Comparison of ENCODE assay signal across 26 cellular contexts in the genomic region with DNA sequence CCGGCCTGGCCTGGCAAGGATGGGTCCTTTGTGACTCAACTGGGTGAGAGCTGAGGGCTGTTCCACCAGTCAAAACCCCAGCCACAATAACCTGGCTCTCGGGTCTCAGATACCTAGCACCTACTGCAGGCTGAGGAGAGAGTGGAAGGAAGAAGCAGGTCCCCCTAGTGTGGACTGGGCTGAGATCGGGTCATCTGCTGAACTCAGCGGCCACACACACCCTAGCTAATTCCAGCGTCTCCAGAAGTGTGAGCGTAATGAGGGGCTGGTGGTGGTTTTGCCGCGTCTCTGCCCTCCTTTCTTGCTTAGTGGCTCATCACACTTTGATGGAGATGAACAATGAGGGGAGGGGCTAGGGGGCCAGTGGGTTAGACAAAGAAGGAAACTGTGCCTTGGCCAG.
"Had no signal": no experiment of that assay in that cellular context is flagged by ENCODE, and none has a peak within 500 bp of the region (broad histone marks: within the 10 kb centered on the region; RNA-seq: fewer than 3 reads in every experiment).

No MANE protein-coding gene starts in this region.

- H3K27ac Mint-ChIP-seq: mesothelial cell of epicardium; naive B cell; natural killer cell; nephron progenitor cell; stimulated activated naive B cell treated with anti-CD40 and anti-IgM and Interleukin-4, amounts not matched to agents 10 μg/mL and 1 μg/mL and 100 μg/mL, for 72 hours had no signal

- H3K36me3 ChIP-seq: heart right ventricle, left ventricle myocardium inferior, pancreas, right atrium auricular region, right lobe of liver, stomach, thoracic aorta, tibial artery, upper lobe of right lung had no signal

- H3K4me1 ChIP-seq: heart right ventricle, left ventricle myocardium inferior, psoas muscle, right atrium auricular region, tibial artery, upper lobe of right lung had no signal

- H3K4me3 Mint-ChIP-seq: mesothelial cell of epicardium; naive B cell; natural killer cell; nephron progenitor cell; stimulated activated naive B cell treated with anti-CD40 and anti-IgM and Interleukin-4, amounts not matched to agents 10 μg/mL and 1 μg/mL and 100 μg/mL, for 72 hours had no signal

- H3K9me3 Mint-ChIP-seq: mesothelial cell of epicardium; nephron progenitor cell; stimulated activated naive B cell treated with anti-CD40 and anti-IgM and Interleukin-4, amounts not matched to agents 10 μg/mL and 1 μg/mL and 100 μg/mL, for 72 hours had no signal

- H3K4me2 ChIP-seq: hepatocyte had no signal

- H3K4me3 ChIP-seq: heart right ventricle, hepatocyte, left ventricle myocardium inferior, lung, pancreas, psoas muscle, right atrium auricular region, right lobe of liver, stomach, thoracic aorta, tibial artery, upper lobe of right lung had no signal

- H3K4me1 Mint-ChIP-seq: mesothelial cell of epicardium; naive B cell; natural killer cell; nephron progenitor cell; stimulated activated naive B cell treated with anti-CD40 and anti-IgM and Interleukin-4, amounts not matched to agents 10 μg/mL and 1 μg/mL and 100 μg/mL, for 72 hours had no signal

- DNase-seq: heart right ventricle; islet precursor cell; left ventricle myocardium inferior; mesendoderm; naive B cell; natural killer cell; nephron progenitor cell; nucleus accumbens; pancreas; psoas muscle; right lobe of liver; stimulated activated CD4-positive, alpha-beta T cell treated with anti-CD3 and anti-CD28 coated beads, Interleukin-12 subunit alpha, Interleukin-12 subunit beta, amount 100 ng/mL, for 4 hours; stimulated activated CD4-positive, alpha-beta T cell treated with anti-CD3 and anti-CD28 coated beads, Interleukin-15, amount 100 ng/mL, for 24 hours; stimulated activated CD4-positive, alpha-beta T cell treated with anti-CD3 and anti-CD28 coated beads, Interleukin-2, amount 100 ng/mL, for 24 hours; stimulated activated CD4-positive, alpha-beta T cell treated with anti-CD3 and anti-CD28 coated beads, Interleukin-4, amount 100 ng/mL, for 1 hour; stimulated activated naive B cell treated with anti-CD40 and anti-IgM and Interleukin-4, amounts not matched to agents 10 μg/mL and 1 μg/mL and 100 μg/mL, for 72 hours; stimulated activated naive CD8-positive, alpha-beta T cell treated with anti-CD3 and anti-CD28 coated beads, Interleukin-15, Interleukin-2, amounts not matched to agents 100 U/mL and 50 U/mL, for 24 hours; stomach; tibial artery; trophoblast cell; upper lobe of right lung had no signal

- H3K36me3 Mint-ChIP-seq: mesothelial cell of epicardium; naive B cell; natural killer cell; stimulated activated naive B cell treated with anti-CD40 and anti-IgM and Interleukin-4, amounts not matched to agents 10 μg/mL and 1 μg/mL and 100 μg/mL, for 72 hours had no signal

- H3K9me3 ChIP-seq: left ventricle myocardium inferior, pancreas, psoas muscle, right atrium auricular region, right lobe of liver, stomach, thoracic aorta, tibial artery, upper lobe of right lung had no signal

- H2AFZ ChIP-seq: hepatocyte had no signal

- H3K79me2 ChIP-seq: hepatocyte had no signal

- H3K27me3 Mint-ChIP-seq: stimulated activated naive B cell treated with anti-CD40 and anti-IgM and Interleukin-4, amounts not matched to agents 10 μg/mL and 1 μg/mL and 100 μg/mL, for 72 hours had no signal

- H3K27me3 ChIP-seq: hepatocyte, pancreas, right atrium auricular region, right lobe of liver, stomach, tibial artery, upper lobe of right lung had no signal

- H3K27ac ChIP-seq: heart right ventricle, hepatocyte, left ventricle myocardium inferior, pancreas, psoas muscle, right atrium auricular region, right lobe of liver, stomach, thoracic aorta, tibial artery, upper lobe of right lung had no signal
